ENCODE assay signal across 8 cellular contexts in the genomic region with DNA sequence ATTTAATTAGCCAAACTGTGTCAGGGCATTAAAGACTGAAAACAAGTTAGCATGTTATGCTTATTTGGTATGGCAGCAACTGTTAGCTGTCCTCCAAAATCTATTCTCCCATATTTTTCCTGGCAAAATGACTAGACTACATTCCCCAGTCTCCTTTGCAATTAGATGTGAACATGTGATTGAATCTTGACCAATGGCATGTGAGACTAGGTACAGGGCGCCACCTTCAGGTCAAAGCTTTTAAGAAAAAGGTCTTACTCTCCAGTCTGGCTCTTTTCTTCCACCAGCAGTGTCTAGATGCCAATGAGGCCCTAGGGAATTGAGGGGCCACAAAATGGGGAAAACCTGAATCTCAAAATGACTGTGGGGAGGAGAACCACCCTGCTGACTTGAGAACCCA.
DNase-seq lines count a peak whose midpoint lies in the region; ATAC-seq, FAIRE-seq and TF ChIP-seq lines count a peak whose summit lies in the region.

No MANE protein-coding gene starts in this region.

- no peaks in the 10 kb centered on the region for H3K4me1 Mint-ChIP-seq in activated CD4-positive, alpha-beta T cell treated with anti-CD3 and anti-CD28 coated beads, Interleukin-2, amount 10 ng/mL, durations not matched to agents 7 days and 5 days

- peak; percentile 31; the same call in 1 of the 2 replicates for TF ChIP-seq RAD21 in GM12878 (IDR thresholded peaks at IDR 0.05; ENCODE audit: insufficient read depth, low read depth, low read length)

- H3K9ac ChIP-seq in GM12878 (ENCODE audit: control insufficient read depth, insufficient read depth, low read length): no peak overlapping the region

- H3K4me3 ChIP-seq in H7 (ENCODE audit: insufficient read depth, low read depth, low read length): no peak overlapping the region
- H3K4me3 ChIP-seq in GM12878: no peak overlapping the region
- no peak overlapping the region for H3K4me3 ChIP-seq in prostate gland
- no peak overlapping the region for H3K4me3 ChIP-seq in left ventricle myocardium inferior

- WGBS in GM12878 (ENCODE audit: insufficient coverage, insufficient replicate concordance, low lambda C conversion rate, missing lambda C conversion rate): 0% methylated on average over 1 of the region's 1 CpG
- WGBS in prostate gland: 78% methylated on average over 1 of the region's 1 CpG

- TF ChIP-seq POLR2A in GM12878 (IDR thresholded peaks at IDR 0.05; ENCODE audit: low read depth, low read length) (no peak), prostate gland (IDR thresholded peaks at IDR 0.05) (no peak)

- H3K27ac ChIP-seq in GM12878 (ENCODE audit: control insufficient read depth, insufficient read depth) (no peak overlapping the region), prostate gland (no peak overlapping the region), left ventricle myocardium inferior (replicated peaks) (no peak overlapping the region)

- no peaks in the 10 kb centered on the region for H3K79me2 ChIP-seq in GM12878 (ENCODE audit: control insufficient read depth, insufficient read depth, low read length)

- SMC1A ChIA-PET in GM12878 (lab: Charles Lee; ENCODE audit: uncharacterized antibody, unreplicated experiment): interaction anchor here (0.7 to 1.4 kb wide), 2 partner anchors 16 to 37 kb away, joined by 3 read pairs; no protein-coding TSS in a partner anchor

- H3K27ac Mint-ChIP-seq in activated CD4-positive, alpha-beta T cell treated with anti-CD3 and anti-CD28 coated beads, Interleukin-2, amount 10 ng/mL, durations not matched to agents 7 days and 5 days: no peak overlapping the region

- peak; percentile 10 for DNase-seq in activated CD4-positive, alpha-beta T cell treated with anti-CD3 and anti-CD28 coated beads, Interleukin-2, amount 10 ng/mL, durations not matched to agents 7 days and 5 days
- DNase-seq in activated CD4-positive, alpha-beta T cell treated with anti-CD3 and anti-CD28 coated beads, Interleukin-2, amount 50 U/mL, for 1 hour: no peak
- DNase-seq in H7 (peak; percentile 47), NCI-H1048 (lab: John Stamatoyannopoulos, UW) (peak; percentile 30), GM12878 (ENCODE audit: low read depth, low spot score) (no peak), renal cortical epithelial cell (ENCODE audit: low read depth) (peak; percentile 11), prostate gland (ENCODE audit: low spot score) (no peak), left ventricle myocardium inferior (no peak)

- H4K20me1 ChIP-seq in GM12878 (ENCODE audit: control insufficient read depth, insufficient read depth): no peaks in the 10 kb centered on the region

- H3K36me3 Mint-ChIP-seq in activated CD4-positive, alpha-beta T cell treated with anti-CD3 and anti-CD28 coated beads, Interleukin-2, amount 10 ng/mL, durations not matched to agents 7 days and 5 days (ENCODE audit: low read depth): no peaks in the 10 kb centered on the region

- POLR2A ChIA-PET in activated CD4-positive, alpha-beta T cell treated with anti-CD3 and anti-CD28 coated beads, Interleukin-2, amount 10 ng/mL, durations not matched to agents 7 days and 5 days (lab: Charles Lee): no interaction called here
- POLR2A ChIA-PET in GM12878 (lab: Charles Lee): no interaction called here

- no TSS peak for BruUV-seq in GM12878 (replicated peaks; lab: Mats Ljungman, UMichigan)

- no peaks in the 10 kb centered on the region for H3K9me3 Mint-ChIP-seq in activated CD4-positive, alpha-beta T cell treated with anti-CD3 and anti-CD28 coated beads, Interleukin-2, amount 10 ng/mL, durations not matched to agents 7 days and 5 days

- no peaks in the 10 kb centered on the region for H3K4me1 ChIP-seq in GM12878 (ENCODE audit: control insufficient read depth, insufficient read depth, low read length)
- no peaks in the 10 kb centered on the region for H3K4me1 ChIP-seq in prostate gland (replicated peaks)
- no peaks in the 10 kb centered on the region for H3K4me1 ChIP-seq in left ventricle myocardium inferior

- H3K9me3 ChIP-seq in GM12878 (replicated peaks; ENCODE audit: control insufficient read depth, insufficient read depth, low read length) (no peaks in the 10 kb centered on the region), prostate gland (no peaks in the 10 kb centered on the region), left ventricle myocardium inferior (replicated peaks) (no peaks in the 10 kb centered on the region)

- no peaks in the 10 kb centered on the region for H3K27me3 ChIP-seq in H7 (ENCODE audit: control insufficient read depth, insufficient read depth, low read length)
- no peaks in the 10 kb centered on the region for H3K27me3 ChIP-seq in GM12878 (replicated peaks in 1 of 2; ENCODE audit: control insufficient read depth in 2 of 2, insufficient read depth in 2 of 2, low read length in 1 of 2)
- H3K27me3 ChIP-seq in prostate gland (replicated peaks; ENCODE audit: insufficient read depth): no peaks in the 10 kb centered on the region
- H3K27me3 ChIP-seq in left ventricle myocardium inferior (ENCODE audit: low read depth): no peaks in the 10 kb centered on the region

- ATAC-seq in GM12878: peak; percentile 82

- H3K36me3 ChIP-seq in H7 (replicated peaks; ENCODE audit: control insufficient read depth, insufficient read depth, low read length) (no peaks in the 10 kb centered on the region), GM12878 (ENCODE audit: control insufficient read depth in 2 of 2, insufficient read depth in 2 of 2, low read length in 1 of 2) (no peaks in the 10 kb centered on the region), prostate gland (no peaks in the 10 kb centered on the region), left ventricle myocardium inferior (no peaks in the 10 kb centered on the region)

- intact Hi-C loops in GM12878 (cut with micrococcal nuclease; ENCODE audit: unreplicated experiment): no loop called here
- intact Hi-C loops in prostate gland (cut with DNase I): no loop called here
- intact Hi-C loops in left ventricle myocardium inferior (cut with micrococcal nuclease): no loop called here

- in situ Hi-C loops in GM12878 (cut with MboI): no loop called here

- RAD21 ChIA-PET in GM12878 (lab: Charles Lee; ENCODE audit: unreplicated experiment): no interaction called here

- no peak overlapping the region for H2AFZ ChIP-seq in GM12878 (ENCODE audit: control insufficient read depth, low read depth, low read length)

- TF ChIP-seq EP300 in GM12878 (IDR thresholded peaks at IDR 0.05; ENCODE audit: borderline replicate concordance in 1 of 2, control insufficient read depth in 1 of 2, low read depth in 2 of 2, low read length in 2 of 2): no peak

- TF ChIP-seq CTCF in GM12878 (IDR thresholded peaks at IDR 0.05 in 2 of 3, conservative IDR thresholded peaks at IDR 0.05 in 1 of 3; ENCODE audit: control insufficient read depth in 2 of 3, extremely low read depth in 1 of 3, insufficient read depth in 1 of 3, low read depth in 3 of 3, low read length in 3 of 3) (peak in 2 of 3 experiments; percentile 36 to 41; a peak in 4 of 6 replicates), prostate gland (IDR thresholded peaks at IDR 0.05) (no peak), left ventricle myocardium inferior (IDR thresholded peaks at IDR 0.05; ENCODE audit: borderline replicate concordance) (no peak)

- H3K4me2 ChIP-seq in GM12878 (ENCODE audit: control insufficient read depth, insufficient read depth): no peak overlapping the region

- peak; percentile 49 for FAIRE-seq in GM12878 (lab: Jason Lieb, UNC)

- H3K27me3 Mint-ChIP-seq in activated CD4-positive, alpha-beta T cell treated with anti-CD3 and anti-CD28 coated beads, Interleukin-2, amount 10 ng/mL, durations not matched to agents 7 days and 5 days: no peaks in the 10 kb centered on the region

- H3K4me3 Mint-ChIP-seq in activated CD4-positive, alpha-beta T cell treated with anti-CD3 and anti-CD28 coated beads, Interleukin-2, amount 10 ng/mL, durations not matched to agents 7 days and 5 days: no peak overlapping the region

- CTCF ChIA-PET in activated CD4-positive, alpha-beta T cell treated with anti-CD3 and anti-CD28 coated beads, Interleukin-2, amount 10 ng/mL, durations not matched to agents 7 days and 5 days (lab: Charles Lee): interaction anchor here (0.7 to 1.1 kb wide), 2 partner anchors 9 to 11 kb away, joined by 3 read pairs; no protein-coding TSS in a partner anchor
- CTCF ChIA-PET in GM12878 (lab: Yijun Ruan, JAX): interaction anchor here (1.0 to 2.2 kb wide), 4 partner anchors 9 to 23 kb away, joined by 4 to 12 read pairs (median 6); no protein-coding TSS in a partner anchor

TF ChIP-seq in GM12878, 131 proteins besides CTCF, POLR2A, EP300 and RAD21 (continues in another document):
- TF ChIP-seq NR2F1 (conservative IDR thresholded peaks at IDR 0.05): no peak
- TF ChIP-seq HCFC1 (IDR thresholded peaks at IDR 0.05; ENCODE audit: low read length): peak; percentile 52; the same call in 1 of the 2 replicates
- no peak for TF ChIP-seq GABPA (IDR thresholded peaks at IDR 0.05; ENCODE audit: low read depth)
- TF ChIP-seq JUNB (IDR thresholded peaks at IDR 0.05): no peak
- TF ChIP-seq, protein P1, sequence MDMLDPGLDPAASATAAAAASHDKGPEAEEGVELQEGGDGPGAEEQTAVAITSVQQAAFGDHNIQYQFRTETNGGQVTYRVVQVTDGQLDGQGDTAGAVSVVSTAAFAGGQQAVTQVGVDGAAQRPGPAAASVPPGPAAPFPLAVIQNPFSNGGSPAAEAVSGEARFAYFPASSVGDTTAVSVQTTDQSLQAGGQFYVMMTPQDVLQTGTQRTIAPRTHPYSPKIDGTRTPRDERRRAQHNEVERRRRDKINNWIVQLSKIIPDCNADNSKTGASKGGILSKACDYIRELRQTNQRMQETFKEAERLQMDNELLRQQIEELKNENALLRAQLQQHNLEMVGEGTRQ (IDR thresholded peaks at IDR 0.05; ENCODE audit: borderline replicate concordance, low read depth, low read length): peak; percentile 28; the same call in 1 of the 2 replicates
- peak; percentile 40; the same call in 1 of the 2 replicates for TF ChIP-seq RAD51 (IDR thresholded peaks at IDR 0.05)
- no peak for TF ChIP-seq RB1 (IDR thresholded peaks at IDR 0.05; ENCODE audit: borderline replicate concordance)
- no peak for TF ChIP-seq POU2F2 (IDR thresholded peaks at IDR 0.05; ENCODE audit: borderline replicate concordance, low read depth, low read length)
- TF ChIP-seq, protein P2, sequence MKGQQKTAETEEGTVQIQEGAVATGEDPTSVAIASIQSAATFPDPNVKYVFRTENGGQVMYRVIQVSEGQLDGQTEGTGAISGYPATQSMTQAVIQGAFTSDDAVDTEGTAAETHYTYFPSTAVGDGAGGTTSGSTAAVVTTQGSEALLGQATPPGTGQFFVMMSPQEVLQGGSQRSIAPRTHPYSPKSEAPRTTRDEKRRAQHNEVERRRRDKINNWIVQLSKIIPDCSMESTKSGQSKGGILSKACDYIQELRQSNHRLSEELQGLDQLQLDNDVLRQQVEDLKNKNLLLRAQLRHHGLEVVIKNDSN (IDR thresholded peaks at IDR 0.05; ENCODE audit: borderline replicate concordance, extremely low read length, insufficient read depth, low read depth, low read length): peak; percentile 60
- TF ChIP-seq SREBF2 (IDR thresholded peaks at IDR 0.05; ENCODE audit: low read length): no peak
- TF ChIP-seq BCL11A (IDR thresholded peaks at IDR 0.05; ENCODE audit: low read depth, low read length): no peak

Comparison
In these comparisons a context has a peak if more than half of its experiments do, and no peak if none do; other contexts are left out.
1. DNase-seq: peak in activated CD4-positive, alpha-beta T cell treated with anti-CD3 and anti-CD28 coated beads, Interleukin-2, amount 10 ng/mL, durations not matched to agents 7 days and 5 days (single experiment), H7 (single experiment), NCI-H1048 (single experiment) and renal cortical epithelial cell (single experiment); none in activated CD4-positive, alpha-beta T cell treated with anti-CD3 and anti-CD28 coated beads, Interleukin-2, amount 50 U/mL, for 1 hour (single experiment), GM12878 (single experiment), prostate gland (single experiment) and left ventricle myocardium inferior (single experiment).
2. CTCF ChIP-seq: peak in GM12878 (2 of 3); none in prostate gland (0 of 4) and left ventricle myocardium inferior (single experiment).